3 cellular contexts compared by ENCODE assay signal in genomic region chr13:28473044-28473443, GRCh38.
TF ChIP-seq lines count a peak whose summit lies in the region.

No MANE protein-coding gene starts in this region.

TF ChIP-seq in HepG2, 621 proteins besides CTCF, POLR2A, EP300 and RAD21:
- TF ChIP-seq DNMT3B (CRISPR knock-in tag; conservative IDR thresholded peaks at IDR 0.05) (no peak), NFE2L2 (IDR thresholded peaks at IDR 0.05; ENCODE audit: low read length) (peak; percentile 33; the same call in 1 of the 2 replicates), MAFK (conservative IDR thresholded peaks at IDR 0.05 in 1 of 2, IDR thresholded peaks at IDR 0.05 in 1 of 2; ENCODE audit: low read length in 2 of 2) (peak; percentile 49 to 73; a peak in 3 of 4 replicates), MAFF (IDR thresholded peaks at IDR 0.05; ENCODE audit: low read depth, low read length) (peak; percentile 45)
- TF ChIP-seq, protein P1, sequence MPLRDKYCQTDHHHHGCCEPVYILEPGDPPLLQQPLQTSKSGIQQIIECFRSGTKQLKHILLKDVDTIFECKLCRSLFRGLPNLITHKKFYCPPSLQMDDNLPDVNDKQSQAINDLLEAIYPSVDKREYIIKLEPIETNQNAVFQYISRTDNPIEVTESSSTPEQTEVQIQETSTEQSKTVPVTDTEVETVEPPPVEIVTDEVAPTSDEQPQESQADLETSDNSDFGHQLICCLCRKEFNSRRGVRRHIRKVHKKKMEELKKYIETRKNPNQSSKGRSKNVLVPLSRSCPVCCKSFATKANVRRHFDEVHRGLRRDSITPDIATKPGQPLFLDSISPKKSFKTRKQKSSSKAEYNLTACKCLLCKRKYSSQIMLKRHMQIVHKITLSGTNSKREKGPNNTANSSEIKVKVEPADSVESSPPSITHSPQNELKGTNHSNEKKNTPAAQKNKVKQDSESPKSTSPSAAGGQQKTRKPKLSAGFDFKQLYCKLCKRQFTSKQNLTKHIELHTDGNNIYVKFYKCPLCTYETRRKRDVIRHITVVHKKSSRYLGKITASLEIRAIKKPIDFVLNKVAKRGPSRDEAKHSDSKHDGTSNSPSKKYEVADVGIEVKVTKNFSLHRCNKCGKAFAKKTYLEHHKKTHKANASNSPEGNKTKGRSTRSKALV (CRISPR knock-in tag; IDR thresholded peaks at IDR 0.05) = no peak

TF ChIP-seq in IMR-90, 13 proteins besides CTCF, POLR2A, EP300 and RAD21:
- TF ChIP-seq RCOR1 (IDR thresholded peaks at IDR 0.05; ENCODE audit: insufficient replicate concordance, low read length) = no peak
- peak; percentile 75 for TF ChIP-seq MAFK (IDR thresholded peaks at IDR 0.05; ENCODE audit: low read depth, low read length)
- peak; percentile 70 for TF ChIP-seq NFE2L2 (IDR thresholded peaks at IDR 0.05; ENCODE audit: low read depth, low read length)
- no peak for TF ChIP-seq FOS (IDR thresholded peaks at IDR 0.05; ENCODE audit: low read depth, low read length)
TF ChIP-seq in IMR-90: peak in this region for 2.

TF ChIP-seq in K562, 482 proteins besides CTCF, POLR2A, EP300 and RAD21:
- TF ChIP-seq MYNN (IDR thresholded peaks at IDR 0.05) (no peak), MYNN (CRISPR knock-in tag; IDR thresholded peaks at IDR 0.05) (no peak), MAFK (IDR thresholded peaks at IDR 0.05; ENCODE audit: low read length) (peak; percentile 62), HES1 (IDR thresholded peaks at IDR 0.05; ENCODE audit: low read depth) (no peak), E4F1 (CRISPR knock-in tag; IDR thresholded peaks at IDR 0.05; ENCODE audit: borderline replicate concordance) (no peak), ZNF316 (IDR thresholded peaks at IDR 0.05) (peak; percentile 93), ETV6 (IDR thresholded peaks at IDR 0.05; ENCODE audit: borderline replicate concordance in 1 of 2, low read depth in 2 of 2, low read length in 1 of 2) (no peak), ETV6 (CRISPR knock-in tag; IDR thresholded peaks at IDR 0.05; ENCODE audit: borderline replicate concordance) (no peak), CBFB (CRISPR knock-in tag; IDR thresholded peaks at IDR 0.05) (no peak), ETV1 (tag; conservative IDR thresholded peaks at IDR 0.05; ENCODE audit: low read depth) (no peak), FUS (optimal IDR thresholded peaks at IDR 0.05; ENCODE audit: low read depth, low read length) (no peak), L3MBTL2 (IDR thresholded peaks at IDR 0.05) (no peak), XRCC3 (IDR thresholded peaks at IDR 0.05) (no peak), ZNF75A (CRISPR knock-in tag; IDR thresholded peaks at IDR 0.05) (no peak), ZNF76 (CRISPR knock-in tag; IDR thresholded peaks at IDR 0.05; ENCODE audit: borderline replicate concordance) (no peak), NFE2L1 (tag; IDR thresholded peaks at IDR 0.05; ENCODE audit: borderline replicate concordance, low read depth) (peak; percentile 32; the same call in 1 of the 2 replicates), ESRRB (CRISPR knock-in tag; IDR thresholded peaks at IDR 0.05; ENCODE audit: borderline replicate concordance) (no peak), SMARCA5 (IDR thresholded peaks at IDR 0.05) (no peak), HMG20A (CRISPR knock-in tag; conservative IDR thresholded peaks at IDR 0.05) (no peak), MAFG (tag; conservative IDR thresholded peaks at IDR 0.05) (peak; percentile 77), IFI16 (CRISPR knock-in tag; IDR thresholded peaks at IDR 0.05) (no peak), SP2 (IDR thresholded peaks at IDR 0.05; ENCODE audit: extremely low read depth, low read depth, low read length, poor library complexity, severe bottlenecking) (no peak), C11orf30 (IDR thresholded peaks at IDR 0.05; ENCODE audit: low read depth) (peak; percentile 85), FOSL1 (tag; conservative IDR thresholded peaks at IDR 0.05) (no peak), MYC (IDR thresholded peaks at IDR 0.05; ENCODE audit: low read depth, low read length) (no peak), MYC (CRISPR knock-in tag; IDR thresholded peaks at IDR 0.05; ENCODE audit: borderline replicate concordance, low read depth) (no peak), MAFF (IDR thresholded peaks at IDR 0.05; ENCODE audit: low read length) (peak; percentile 54), ZNF507 (tag; conservative IDR thresholded peaks at IDR 0.05) (no peak), ZBTB12 (CRISPR knock-in tag; IDR thresholded peaks at IDR 0.05) (no peak), ARNT (IDR thresholded peaks at IDR 0.05) (no peak), KHSRP (IDR thresholded peaks at IDR 0.05) (no peak), ZNF696 (CRISPR knock-in tag; conservative IDR thresholded peaks at IDR 0.05) (no peak), ZBTB34 (CRISPR knock-in tag; IDR thresholded peaks at IDR 0.05) (no peak), NFE2 (IDR thresholded peaks at IDR 0.05; ENCODE audit: low read depth) (0 out of 2 replicates have a peak, but pooled peaks have one; percentile 25), DIDO1 (tag; IDR thresholded peaks at IDR 0.05; ENCODE audit: low read depth) (no peak)
- TF ChIP-seq, protein P2, sequence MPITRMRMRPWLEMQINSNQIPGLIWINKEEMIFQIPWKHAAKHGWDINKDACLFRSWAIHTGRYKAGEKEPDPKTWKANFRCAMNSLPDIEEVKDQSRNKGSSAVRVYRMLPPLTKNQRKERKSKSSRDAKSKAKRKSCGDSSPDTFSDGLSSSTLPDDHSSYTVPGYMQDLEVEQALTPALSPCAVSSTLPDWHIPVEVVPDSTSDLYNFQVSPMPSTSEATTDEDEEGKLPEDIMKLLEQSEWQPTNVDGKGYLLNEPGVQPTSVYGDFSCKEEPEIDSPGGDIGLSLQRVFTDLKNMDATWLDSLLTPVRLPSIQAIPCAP (CRISPR knock-in tag; IDR thresholded peaks at IDR 0.05; ENCODE audit: borderline replicate concordance) = no peak
- TF ChIP-seq, protein P3, sequence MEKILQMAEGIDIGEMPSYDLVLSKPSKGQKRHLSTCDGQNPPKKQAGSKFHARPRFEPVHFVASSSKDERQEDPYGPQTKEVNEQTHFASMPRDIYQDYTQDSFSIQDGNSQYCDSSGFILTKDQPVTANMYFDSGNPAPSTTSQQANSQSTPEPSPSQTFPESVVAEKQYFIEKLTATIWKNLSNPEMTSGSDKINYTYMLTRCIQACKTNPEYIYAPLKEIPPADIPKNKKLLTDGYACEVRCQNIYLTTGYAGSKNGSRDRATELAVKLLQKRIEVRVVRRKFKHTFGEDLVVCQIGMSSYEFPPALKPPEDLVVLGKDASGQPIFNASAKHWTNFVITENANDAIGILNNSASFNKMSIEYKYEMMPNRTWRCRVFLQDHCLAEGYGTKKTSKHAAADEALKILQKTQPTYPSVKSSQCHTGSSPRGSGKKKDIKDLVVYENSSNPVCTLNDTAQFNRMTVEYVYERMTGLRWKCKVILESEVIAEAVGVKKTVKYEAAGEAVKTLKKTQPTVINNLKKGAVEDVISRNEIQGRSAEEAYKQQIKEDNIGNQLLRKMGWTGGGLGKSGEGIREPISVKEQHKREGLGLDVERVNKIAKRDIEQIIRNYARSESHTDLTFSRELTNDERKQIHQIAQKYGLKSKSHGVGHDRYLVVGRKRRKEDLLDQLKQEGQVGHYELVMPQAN (IDR thresholded peaks at IDR 0.05; ENCODE audit: borderline replicate concordance) = no peak
- TF ChIP-seq, protein P4, sequence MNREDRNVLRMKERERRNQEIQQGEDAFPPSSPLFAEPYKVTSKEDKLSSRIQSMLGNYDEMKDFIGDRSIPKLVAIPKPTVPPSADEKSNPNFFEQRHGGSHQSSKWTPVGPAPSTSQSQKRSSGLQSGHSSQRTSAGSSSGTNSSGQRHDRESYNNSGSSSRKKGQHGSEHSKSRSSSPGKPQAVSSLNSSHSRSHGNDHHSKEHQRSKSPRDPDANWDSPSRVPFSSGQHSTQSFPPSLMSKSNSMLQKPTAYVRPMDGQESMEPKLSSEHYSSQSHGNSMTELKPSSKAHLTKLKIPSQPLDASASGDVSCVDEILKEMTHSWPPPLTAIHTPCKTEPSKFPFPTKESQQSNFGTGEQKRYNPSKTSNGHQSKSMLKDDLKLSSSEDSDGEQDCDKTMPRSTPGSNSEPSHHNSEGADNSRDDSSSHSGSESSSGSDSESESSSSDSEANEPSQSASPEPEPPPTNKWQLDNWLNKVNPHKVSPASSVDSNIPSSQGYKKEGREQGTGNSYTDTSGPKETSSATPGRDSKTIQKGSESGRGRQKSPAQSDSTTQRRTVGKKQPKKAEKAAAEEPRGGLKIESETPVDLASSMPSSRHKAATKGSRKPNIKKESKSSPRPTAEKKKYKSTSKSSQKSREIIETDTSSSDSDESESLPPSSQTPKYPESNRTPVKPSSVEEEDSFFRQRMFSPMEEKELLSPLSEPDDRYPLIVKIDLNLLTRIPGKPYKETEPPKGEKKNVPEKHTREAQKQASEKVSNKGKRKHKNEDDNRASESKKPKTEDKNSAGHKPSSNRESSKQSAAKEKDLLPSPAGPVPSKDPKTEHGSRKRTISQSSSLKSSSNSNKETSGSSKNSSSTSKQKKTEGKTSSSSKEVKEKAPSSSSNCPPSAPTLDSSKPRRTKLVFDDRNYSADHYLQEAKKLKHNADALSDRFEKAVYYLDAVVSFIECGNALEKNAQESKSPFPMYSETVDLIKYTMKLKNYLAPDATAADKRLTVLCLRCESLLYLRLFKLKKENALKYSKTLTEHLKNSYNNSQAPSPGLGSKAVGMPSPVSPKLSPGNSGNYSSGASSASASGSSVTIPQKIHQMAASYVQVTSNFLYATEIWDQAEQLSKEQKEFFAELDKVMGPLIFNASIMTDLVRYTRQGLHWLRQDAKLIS (CRISPR knock-in tag; IDR thresholded peaks at IDR 0.05) = no peak
